In the genomic region with DNA sequence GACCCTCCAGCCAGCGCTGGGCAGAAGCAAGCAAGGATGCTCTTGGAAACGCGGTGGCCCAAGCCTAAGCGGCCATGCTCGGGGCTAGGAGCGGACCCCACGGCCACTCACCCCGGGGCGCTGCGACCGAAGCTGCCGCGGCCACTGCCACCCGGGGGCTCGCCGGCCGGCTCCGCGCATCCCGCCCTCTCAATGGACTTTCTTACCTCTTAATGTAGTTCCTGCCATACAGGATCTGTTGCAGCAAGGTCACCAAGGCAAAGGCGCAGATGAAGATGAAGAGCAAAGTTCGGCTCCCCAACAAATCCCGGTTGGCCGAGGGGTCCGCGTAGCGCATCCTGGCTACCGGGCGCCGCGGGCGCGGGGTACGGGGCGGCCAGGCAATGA, we compare ENCODE assay signal across 12 cellular contexts. TPM values are rescaled to one million over a fixed set of nuclear protein-coding genes. Genes with fewer than 3 reads are reported as not detected.
DNase-seq lines count a peak whose midpoint lies in the region; ATAC-seq and TF ChIP-seq lines count a peak whose summit lies in the region.
"Had no signal": no experiment of that assay in that cellular context is flagged by ENCODE, and none has a peak within 500 bp of the region (broad histone marks: within the 10 kb centered on the region; RNA-seq: fewer than 3 reads in every experiment).

No MANE protein-coding gene starts in this region.

- H3K27ac ChIP-seq in mesenchymal stem cell (ENCODE audit: low read length, poor library complexity, severe bottlenecking): no peak overlapping the region
- no peak overlapping the region for H3K27ac ChIP-seq in upper lobe of left lung

- H3K4me3 ChIP-seq in mesenchymal stem cell (ENCODE audit: insufficient read depth in 1 of 2, low read depth in 1 of 2, low read length in 2 of 2) (peak overlapping the region in 1 of 2 experiments; percentile 71), upper lobe of left lung (peak overlapping the region in 3 of 4 donors; percentile 18 to 35 (median 19))

- H2AK5ac ChIP-seq in mesenchymal stem cell (ENCODE audit: low read length, severe bottlenecking): no peak overlapping the region

- H3K79me1 ChIP-seq in mesenchymal stem cell (replicated peaks; ENCODE audit: low read length, poor library complexity, severe bottlenecking): no peaks in the 10 kb centered on the region

- no peak overlapping the region for H2BK15ac ChIP-seq in mesenchymal stem cell (ENCODE audit: low read depth, poor library complexity, severe bottlenecking)

- H3K4me1 ChIP-seq in mesenchymal stem cell (ENCODE audit: control insufficient read depth, insufficient read depth, low read depth, low read length): peaks cover 18% of the 10 kb centered on the region
- peaks cover 15 to 27% (median 23%) of the 10 kb centered on the region in 4 donors for H3K4me1 ChIP-seq in upper lobe of left lung

- in situ Hi-C loops in KBM-7 (cut with MboI; ENCODE audit: low pct_unique_long_range_greater_than_20kb, low sequenced_read_pairs): no loop called here

- H3K18ac ChIP-seq in mesenchymal stem cell (ENCODE audit: low read depth in 1 of 2, low read length in 2 of 2): no peak overlapping the region

- H3K4me2 ChIP-seq in mesenchymal stem cell (ENCODE audit: low read length, poor library complexity, severe bottlenecking): peak overlapping the region; percentile 58

- H3K4ac ChIP-seq in mesenchymal stem cell (ENCODE audit: low read depth in 1 of 2, low read length in 2 of 2): no peak overlapping the region

- H3K23ac ChIP-seq in mesenchymal stem cell (ENCODE audit: low read length in 2 of 2): no peak overlapping the region

- no peak overlapping the region for H2BK120ac ChIP-seq in mesenchymal stem cell (ENCODE audit: low read depth, low read length)

- H3K27me3 ChIP-seq in mesenchymal stem cell (ENCODE audit: control insufficient read depth in 1 of 2, insufficient read depth in 1 of 2, low read length in 2 of 2) (peaks cover 64 to 66% of the 10 kb centered on the region in 2 experiments), upper lobe of left lung (peaks cover 0 to 31% (median 17%) of the 10 kb centered on the region in 4 donors)

- TF ChIP-seq EP300 in upper lobe of left lung (IDR thresholded peaks at IDR 0.05): no peak

- no peak overlapping the region for H2BK5ac ChIP-seq in mesenchymal stem cell (ENCODE audit: low read depth, low read length, poor library complexity, severe bottlenecking)

- intact Hi-C loops in Right ventricle myocardium superior (cut with DNase I): no loop called here
- intact Hi-C loops in Right ventricle myocardium inferior (cut with DNase I): no loop called here

- no peak overlapping the region for H3K9ac ChIP-seq in mesenchymal stem cell (ENCODE audit: low read length)

- ATAC-seq in Right ventricle myocardium superior (ENCODE audit: poor library complexity) (peak; percentile 2), Right ventricle myocardium inferior (no peak), upper lobe of left lung (ENCODE audit: low FRiP score in 2 of 2) (no peak)

- TF ChIP-seq CTCF in upper lobe of left lung (IDR thresholded peaks at IDR 0.05): no peak

- H2BK12ac ChIP-seq in mesenchymal stem cell (ENCODE audit: low read length in 2 of 2): no peak overlapping the region

- H3K36me3 ChIP-seq in mesenchymal stem cell (ENCODE audit: control insufficient read depth in 1 of 2, insufficient read depth in 2 of 2, low read depth in 1 of 2, low read length in 2 of 2): no peaks in the 10 kb centered on the region
- H3K36me3 ChIP-seq in upper lobe of left lung: no peaks in the 10 kb centered on the region

- no peak overlapping the region for H4K91ac ChIP-seq in mesenchymal stem cell (ENCODE audit: low read length)

- H3K9me3 ChIP-seq in mesenchymal stem cell (ENCODE audit: control insufficient read depth, low read length) (no peaks in the 10 kb centered on the region), upper lobe of left lung (no peaks in the 10 kb centered on the region)

- no peak overlapping the region for H3K14ac ChIP-seq in mesenchymal stem cell (ENCODE audit: low read length in 2 of 2)

- DNase-seq in Right ventricle myocardium superior: no peak
- DNase-seq in Right ventricle myocardium inferior (ENCODE audit: missing footprints): no peak
- DNase-seq in astrocyte of the hippocampus (ENCODE audit: low read depth, low spot score): peak; percentile 28
- DNase-seq in mesenchymal stem cell: peak; percentile 2
- no peak for DNase-seq in upper lobe of left lung
- DNase-seq in kidney tubule cell (ENCODE audit: low spot score): no peak
- DNase-seq in KBM-7: no peak
- DNase-seq in superior temporal gyrus (ENCODE audit: extremely low spot score): no peak
- DNase-seq: activated CD4-positive, CD25-positive, alpha-beta regulatory T cell; AML-193; NCI-H526 treated with DMSO at 0.1 percent for 48 hours had no signal

- no peak overlapping the region for H2AFZ ChIP-seq in mesenchymal stem cell (ENCODE audit: low read depth, low read length)

- WGBS in mesenchymal stem cell: 10% methylated on average over 35 of the region's 35 CpGs
- WGBS in upper lobe of left lung, 2 donors: 4 to 5% methylated on average over 20 to 31 of the region's 35 CpGs

- TF ChIP-seq POLR2A in upper lobe of left lung (IDR thresholded peaks at IDR 0.05): no peak

- H4K8ac ChIP-seq in mesenchymal stem cell (ENCODE audit: low read length): no peak overlapping the region

RNA-seq across cellular contexts. Expression of a gene that starts 0.7 kb away (rescaled TPM):
- 1.5 TPM for total RNA-seq in Right ventricle myocardium superior
- total RNA-seq in Right ventricle myocardium inferior: 2.6 TPM
- 0.62 TPM for polyA plus RNA-seq in mesenchymal stem cell (2013, experiment 1 of 2)
- polyA plus RNA-seq in mesenchymal stem cell (2013, experiment 2 of 2): 0.66 TPM
- total RNA-seq in upper lobe of left lung: under 1 TPM in 4 of 6 donors, not detected in 2; 0.30 to 0.74 (median 0.50) TPM
- total RNA-seq: activated naive CD8-positive, alpha-beta T cell treated with anti-CD3 and anti-CD28 coated beads for 36 hours had no signal

Comparison
In these comparisons a context has a peak if more than half of its experiments do, and no peak if none do; other contexts are left out.
1. DNase-seq: peak in astrocyte of the hippocampus (single experiment) and mesenchymal stem cell (single experiment); none in Right ventricle myocardium superior (single experiment), Right ventricle myocardium inferior (single experiment), upper lobe of left lung (0 of 2), kidney tubule cell (single experiment), KBM-7 (single experiment) and superior temporal gyrus (single experiment).